17 cellular contexts compared by ENCODE assay signal in the genomic region with DNA sequence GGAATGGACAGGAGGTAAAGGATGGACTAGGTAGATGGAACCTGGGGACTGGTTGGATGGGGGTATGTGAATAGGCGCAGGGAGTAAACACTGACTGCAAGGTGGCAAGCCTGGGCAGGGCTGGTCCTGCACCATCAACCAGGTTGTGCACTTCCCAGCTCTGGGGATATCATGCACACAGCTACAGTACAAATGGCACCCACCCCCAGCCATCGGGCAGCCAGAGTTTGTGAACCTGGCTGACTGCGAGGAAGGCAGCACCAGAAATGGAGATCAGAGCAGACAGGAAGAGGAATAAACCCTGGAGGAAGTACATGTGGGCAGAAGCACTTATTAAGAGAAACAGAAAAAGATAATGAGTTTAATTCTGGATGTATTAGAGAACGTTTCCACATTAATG.
A peak's percentile ranks its signal among the peaks of the same experiment; 100 is the strongest.
DNase-seq lines count a peak whose midpoint lies in the region; ATAC-seq and TF ChIP-seq lines count a peak whose summit lies in the region.
"Had no signal": no experiment of that assay in that cellular context is flagged by ENCODE, and none has a peak within 500 bp of the region (broad histone marks: within the 10 kb centered on the region; RNA-seq: fewer than 3 reads in every experiment).

No MANE protein-coding gene starts in this region.

- peaks cover 30 to 36% of the 10 kb centered on the region in 2 donors for H3K4me1 Mint-ChIP-seq in natural killer cell treated with Interleukin-12 subunit alpha and Interleukin-12 subunit beta and Interleukin-15 and Interleukin-18, amount 100 ng/mL, for 72 hours (ENCODE audit: low read depth in 2 of 2)
- H3K4me1 Mint-ChIP-seq in natural killer cell: peaks cover 34 to 36% of the 10 kb centered on the region in 2 donors
- H3K4me1 Mint-ChIP-seq in T-helper 1 cell treated with Interleukin-12 subunit alpha and Interleukin-12 subunit beta and Interleukin-4 antibody, amounts not matched to agents 30 μg/mL and 1 μg/mL, for 36 hours (ENCODE audit: low read depth): peaks cover 38% of the 10 kb centered on the region
- H3K4me1 Mint-ChIP-seq in immature natural killer cell: peaks cover 27 to 64% of the 10 kb centered on the region in 2 donors
- H3K4me1 Mint-ChIP-seq: GM23338 had no signal

- H3K27me3 ChIP-seq in WERI-Rb-1 (ENCODE audit: insufficient read depth, low read depth, severe bottlenecking) (no peaks in the 10 kb centered on the region), A673 (replicated peaks; ENCODE audit: insufficient read depth, low read depth, low read length, poor library complexity) (no peaks in the 10 kb centered on the region)

- peak overlapping the region; percentile 18 for H3K4me3 Mint-ChIP-seq in natural killer cell treated with Interleukin-12 subunit alpha and Interleukin-12 subunit beta and Interleukin-15 and Interleukin-18, amount 100 ng/mL, for 72 hours
- H3K4me3 Mint-ChIP-seq in natural killer cell: no peak overlapping the region
- peak overlapping the region; percentile 35 for H3K4me3 Mint-ChIP-seq in T-helper 1 cell treated with Interleukin-12 subunit alpha and Interleukin-12 subunit beta and Interleukin-4 antibody, amounts not matched to agents 30 μg/mL and 1 μg/mL, for 36 hours
- H3K4me3 Mint-ChIP-seq in immature natural killer cell: peak overlapping the region in 3 of 5 donors; percentile 4 to 56 (median 47)
- H3K4me3 Mint-ChIP-seq: GM23338 had no signal

- no TSS peak for BruUV-seq in A673 (replicated peaks; lab: Mats Ljungman, UMichigan)

- DNase-seq in natural killer cell treated with Interleukin-12 subunit alpha and Interleukin-12 subunit beta and Interleukin-15 and Interleukin-18, amount 100 ng/mL, for 72 hours (ENCODE audit: low spot score): no peak
- no peak for DNase-seq in natural killer cell
- DNase-seq in immature natural killer cell: no peak
- no peak for DNase-seq in middle frontal gyrus (ENCODE audit: extremely low spot score, low spot score)
- no peak for DNase-seq in WERI-Rb-1
- DNase-seq in A673 (ENCODE audit: low spot score): no peak
- DNase-seq: activated effector memory CD4-positive, alpha-beta T cell treated with anti-CD3 and anti-CD28 coated beads, Interleukin-2, amount 50 U/mL, for 16 hours; anterior cingulate cortex; effector CD8-positive, alpha-beta T cell; EL; NCI-H1105 treated with DMSO at 0.1 percent for 48 hours; NCI-H524 treated with DMSO at 0.1 percent for 48 hours; nucleus accumbens had no signal

- TF ChIP-seq CTCF in natural killer cell (IDR thresholded peaks at IDR 0.05) (no peak), WERI-Rb-1 (IDR thresholded peaks at IDR 0.05; ENCODE audit: low read depth, low read length) (no peak), A673 (conservative IDR thresholded peaks at IDR 0.05; ENCODE audit: low read depth, low read length) (no peak)

- H3K36me3 Mint-ChIP-seq in natural killer cell treated with Interleukin-12 subunit alpha and Interleukin-12 subunit beta and Interleukin-15 and Interleukin-18, amount 100 ng/mL, for 72 hours: no peaks in the 10 kb centered on the region
- H3K36me3 Mint-ChIP-seq in natural killer cell: no peaks in the 10 kb centered on the region
- peaks cover 12% of the 10 kb centered on the region for H3K36me3 Mint-ChIP-seq in T-helper 1 cell treated with Interleukin-12 subunit alpha and Interleukin-12 subunit beta and Interleukin-4 antibody, amounts not matched to agents 30 μg/mL and 1 μg/mL, for 36 hours (ENCODE audit: low read depth)
- peaks cover 0 to 4% (median 2%) of the 10 kb centered on the region in 3 donors for H3K36me3 Mint-ChIP-seq in immature natural killer cell

- no peak overlapping the region for H3K27ac ChIP-seq in WERI-Rb-1
- H3K27ac ChIP-seq in A673 (ENCODE audit: low read depth, low read length, poor library complexity, severe bottlenecking): no peak overlapping the region
- H3K27ac ChIP-seq: KMS-11 had no signal

- no peak overlapping the region for H3K4me3 ChIP-seq in WERI-Rb-1 (ENCODE audit: low read depth, low read length)
- no peak overlapping the region for H3K4me3 ChIP-seq in A673 (ENCODE audit: low read depth, low read length, poor library complexity, severe bottlenecking)
- H3K4me3 ChIP-seq: GM23338 had no signal

- CTCF ChIA-PET in A673 (lab: Charles Lee): no interaction called here

- H3K9me3 Mint-ChIP-seq in natural killer cell treated with Interleukin-12 subunit alpha and Interleukin-12 subunit beta and Interleukin-15 and Interleukin-18, amount 100 ng/mL, for 72 hours: peaks cover 7% of the 10 kb centered on the region
- H3K9me3 Mint-ChIP-seq in natural killer cell (no peaks in the 10 kb centered on the region), immature natural killer cell (peaks cover 0 to 2% (median 0%) of the 10 kb centered on the region in 6 donors)
- H3K9me3 Mint-ChIP-seq in T-helper 1 cell treated with Interleukin-12 subunit alpha and Interleukin-12 subunit beta and Interleukin-4 antibody, amounts not matched to agents 30 μg/mL and 1 μg/mL, for 36 hours: peaks cover 7% of the 10 kb centered on the region
- H3K9me3 Mint-ChIP-seq: GM23338 had no signal

- H3K36me3 ChIP-seq in WERI-Rb-1: no peaks in the 10 kb centered on the region
- H3K36me3 ChIP-seq in A673 (ENCODE audit: insufficient read depth, low read length, poor library complexity, severe bottlenecking): no peaks in the 10 kb centered on the region

- H3K27me3 Mint-ChIP-seq in natural killer cell treated with Interleukin-12 subunit alpha and Interleukin-12 subunit beta and Interleukin-15 and Interleukin-18, amount 100 ng/mL, for 72 hours: no peaks in the 10 kb centered on the region
- no peaks in the 10 kb centered on the region for H3K27me3 Mint-ChIP-seq in natural killer cell (ENCODE audit: low read depth in 2 of 2)
- no peaks in the 10 kb centered on the region for H3K27me3 Mint-ChIP-seq in T-helper 1 cell treated with Interleukin-12 subunit alpha and Interleukin-12 subunit beta and Interleukin-4 antibody, amounts not matched to agents 30 μg/mL and 1 μg/mL, for 36 hours (ENCODE audit: low read depth)
- H3K27me3 Mint-ChIP-seq in immature natural killer cell (ENCODE audit: low read depth in 3 of 3): peaks cover 2% of the 10 kb centered on the region in 3 donors

- intact Hi-C loops in natural killer cell (cut with micrococcal nuclease) (no loop called here), A673 (cut with micrococcal nuclease; ENCODE audit: unreplicated experiment) (no loop called here)

- H3K4me1 ChIP-seq in A673 (ENCODE audit: insufficient read depth, low read length, poor library complexity, severe bottlenecking): no peaks in the 10 kb centered on the region

- peak overlapping the region in 1 of 2 donors; percentile 84 for H3K27ac Mint-ChIP-seq in natural killer cell treated with Interleukin-12 subunit alpha and Interleukin-12 subunit beta and Interleukin-15 and Interleukin-18, amount 100 ng/mL, for 72 hours
- peak overlapping the region in 1 of 2 donors; percentile 37 for H3K27ac Mint-ChIP-seq in natural killer cell
- peak overlapping the region; percentile 68 for H3K27ac Mint-ChIP-seq in T-helper 1 cell treated with Interleukin-12 subunit alpha and Interleukin-12 subunit beta and Interleukin-4 antibody, amounts not matched to agents 30 μg/mL and 1 μg/mL, for 36 hours
- H3K27ac Mint-ChIP-seq in immature natural killer cell: peak overlapping the region in 2 of 6 donors; percentile 12 to 60
- H3K27ac Mint-ChIP-seq: GM23338 had no signal

- ATAC-seq in natural killer cell treated with Interleukin-12 subunit alpha and Interleukin-12 subunit beta and Interleukin-15 and Interleukin-18, amount 100 ng/mL, for 72 hours: no peak
- no peak for ATAC-seq in natural killer cell
- ATAC-seq: GM23338, left lobe of liver had no signal

- H3K9me3 ChIP-seq in WERI-Rb-1 (ENCODE audit: severe bottlenecking): no peaks in the 10 kb centered on the region
- H3K9me3 ChIP-seq in A673 (ENCODE audit: low read depth, low read length, poor library complexity, severe bottlenecking): no peaks in the 10 kb centered on the region

- POLR2A ChIA-PET in A673 (lab: Charles Lee; ENCODE audit: low non-redundant PET): no interaction called here
